Comparison of ENCODE assay signal across 13 cellular contexts in genomic region chr5:4699592-4699991, GRCh38.
DNase-seq lines count a peak whose midpoint lies in the region; ATAC-seq and TF ChIP-seq lines count a peak whose summit lies in the region.
"Had no signal": no experiment of that assay in that cellular context is flagged by ENCODE, and none has a peak within 500 bp of the region (broad histone marks: within the 10 kb centered on the region; RNA-seq: fewer than 3 reads in every experiment).

No MANE protein-coding gene starts in this region.

- in situ Hi-C loops in mammary epithelial cell (cut with MboI; ENCODE audit: low sequenced_read_pairs in 2 of 2) = no loop called here

- no peak overlapping the region for H3K27ac Mint-ChIP-seq in mesothelial cell of epicardium
- H3K27ac Mint-ChIP-seq: CD4-positive, alpha-beta T cell; H9 had no signal

- H4K91ac ChIP-seq in mesenchymal stem cell (ENCODE audit: low read length) = no peak overlapping the region

- no peak overlapping the region for H2BK5ac ChIP-seq in mesenchymal stem cell (ENCODE audit: low read depth, low read length, poor library complexity, severe bottlenecking)

- no TSS peak for BruUV-seq in mammary epithelial cell (replicated peaks; lab: Mats Ljungman, UMichigan)

- ATAC-seq in upper lobe of right lung (peak; percentile 71), left ventricle myocardium superior (no peak)

- no peaks in the 10 kb centered on the region for H3K36me3 Mint-ChIP-seq in mesothelial cell of epicardium

- H3K27me3 Mint-ChIP-seq in mesothelial cell of epicardium (ENCODE audit: low read depth) = peaks cover 53% of the 10 kb centered on the region
- H3K27me3 Mint-ChIP-seq: CD4-positive, alpha-beta T cell had no signal

- H3K9me3 Mint-ChIP-seq in mesothelial cell of epicardium = no peaks in the 10 kb centered on the region
- H3K9me3 Mint-ChIP-seq: H9 had no signal

- no peak overlapping the region for H3K18ac ChIP-seq in mesenchymal stem cell (ENCODE audit: low read depth in 1 of 2, low read length in 2 of 2)

- H3K9ac ChIP-seq in mammary epithelial cell (ENCODE audit: insufficient read depth, low read length) (no peak overlapping the region), mesenchymal stem cell (ENCODE audit: low read length) (peak overlapping the region; percentile 32)

- H3K9me2 ChIP-seq in hepatocyte (replicated peaks; ENCODE audit: insufficient read depth) = no peaks in the 10 kb centered on the region

- no peaks in the 10 kb centered on the region for H3K79me1 ChIP-seq in mesenchymal stem cell (replicated peaks; ENCODE audit: low read length, poor library complexity, severe bottlenecking)

- DNase-seq in mammary epithelial cell (no peak), breast epithelium (ENCODE audit: low spot score in 2 of 2) (no peak), hepatocyte (ENCODE audit: low spot score) (no peak), mesenchymal stem cell (no peak), upper lobe of right lung (no peak), HT-29 (ENCODE audit: low spot score) (no peak), left ventricle myocardium superior (no peak), mesothelial cell of epicardium (ENCODE audit: low spot score in 2 of 2, unreplicated experiment in 2 of 2) (no peak)
- DNase-seq: Calu3; CD4-positive, alpha-beta T cell; NK-92 treated with Interleukin-12 subunit alpha and Interleukin-12 subunit beta, amount 100 ng/mL, for 24 hours; SHP77 treated with DMSO at 0.1 percent for 48 hours had no signal

- TF ChIP-seq CTCF in mammary epithelial cell (conservative IDR thresholded peaks at IDR 0.05 in 1 of 2, IDR thresholded peaks at IDR 0.05 in 1 of 2; ENCODE audit: extremely low read depth in 1 of 2, insufficient read depth in 1 of 2, low read depth in 1 of 2, low read length in 2 of 2) = no peak
- no peak for TF ChIP-seq CTCF in breast epithelium (IDR thresholded peaks at IDR 0.05)
- no peak for TF ChIP-seq CTCF in hepatocyte (IDR thresholded peaks at IDR 0.05; ENCODE audit: poor library complexity)
- no peak for TF ChIP-seq CTCF in upper lobe of right lung (IDR thresholded peaks at IDR 0.05)
- no peak for TF ChIP-seq CTCF in mesothelial cell of epicardium (IDR thresholded peaks at IDR 0.05; ENCODE audit: unreplicated experiment)

- no peak overlapping the region for H3K27ac ChIP-seq in mammary epithelial cell (ENCODE audit: insufficient read depth, low read depth, low read length)
- peak overlapping the region in 1 of 2 donors; percentile 44 for H3K27ac ChIP-seq in breast epithelium
- no peak overlapping the region for H3K27ac ChIP-seq in hepatocyte
- no peak overlapping the region for H3K27ac ChIP-seq in mesenchymal stem cell (ENCODE audit: low read length, poor library complexity, severe bottlenecking)
- H3K27ac ChIP-seq in upper lobe of right lung = peak overlapping the region; percentile 73

- no peak overlapping the region for H2BK15ac ChIP-seq in mesenchymal stem cell (ENCODE audit: low read depth, poor library complexity, severe bottlenecking)

- CTCF ChIA-PET in mammary epithelial cell (lab: Charles Lee; ENCODE audit: low non-redundant PET) = interaction anchor here (0.7 kb wide), 1 partner anchor 163 kb away, joined by 35 read pairs; no protein-coding TSS in a partner anchor

- H3K36me3 ChIP-seq in mammary epithelial cell (ENCODE audit: insufficient read depth, low read length) (no peaks in the 10 kb centered on the region), breast epithelium (no peaks in the 10 kb centered on the region), hepatocyte (replicated peaks; ENCODE audit: insufficient read depth, low read depth) (no peaks in the 10 kb centered on the region), mesenchymal stem cell (ENCODE audit: control insufficient read depth in 1 of 2, insufficient read depth in 2 of 2, low read depth in 1 of 2, low read length in 2 of 2) (no peaks in the 10 kb centered on the region), upper lobe of right lung (no peaks in the 10 kb centered on the region)

- no peaks in the 10 kb centered on the region for H3K9me3 ChIP-seq in mammary epithelial cell (replicated peaks; ENCODE audit: insufficient read depth, low read length)
- H3K9me3 ChIP-seq in breast epithelium = no peaks in the 10 kb centered on the region
- no peaks in the 10 kb centered on the region for H3K9me3 ChIP-seq in hepatocyte (ENCODE audit: low read depth)
- H3K9me3 ChIP-seq in mesenchymal stem cell (ENCODE audit: control insufficient read depth, low read length) = no peaks in the 10 kb centered on the region
- H3K9me3 ChIP-seq in upper lobe of right lung = no peaks in the 10 kb centered on the region

- WGBS in mammary epithelial cell (ENCODE audit: low coverage, missing lambda C conversion rate) = 57% methylated on average over 6 of the region's 6 CpGs
- WGBS in hepatocyte (ENCODE audit: low lambda C conversion rate, missing lambda C conversion rate) = 76% methylated on average over 6 of the region's 6 CpGs
- WGBS in mesenchymal stem cell = 84% methylated on average over 6 of the region's 6 CpGs

- H2AK5ac ChIP-seq in mesenchymal stem cell (ENCODE audit: low read length, severe bottlenecking) = no peak overlapping the region

- peak overlapping the region; percentile 37 for H3K4me2 ChIP-seq in mammary epithelial cell (ENCODE audit: insufficient read depth, low read depth, low read length)
- peak overlapping the region; percentile 53 for H3K4me2 ChIP-seq in hepatocyte
- H3K4me2 ChIP-seq in mesenchymal stem cell (ENCODE audit: low read length, poor library complexity, severe bottlenecking) = no peak overlapping the region

- H3K4me3 Mint-ChIP-seq in mesothelial cell of epicardium = no peak overlapping the region
- H3K4me3 Mint-ChIP-seq: CD4-positive, alpha-beta T cell; H9 had no signal

- intact Hi-C loops in mammary epithelial cell (cut with micrococcal nuclease) = no loop called here
- intact Hi-C loops in breast epithelium (cut with DNase I; ENCODE audit: low total_unique reads) = no loop called here
- intact Hi-C loops in upper lobe of right lung (cut with DNase I) = no loop called here
- intact Hi-C loops in left ventricle myocardium superior (cut with micrococcal nuclease) = no loop called here

- H3K4me1 Mint-ChIP-seq in mesothelial cell of epicardium = peaks cover 28% of the 10 kb centered on the region
- H3K4me1 Mint-ChIP-seq: H9 had no signal

- H2BK12ac ChIP-seq in mesenchymal stem cell (ENCODE audit: low read length in 2 of 2) = no peak overlapping the region

- no peaks in the 10 kb centered on the region for H3K27me3 ChIP-seq in mammary epithelial cell (ENCODE audit: insufficient read depth, low read length)
- no peaks in the 10 kb centered on the region for H3K27me3 ChIP-seq in breast epithelium
- peaks cover 4% of the 10 kb centered on the region for H3K27me3 ChIP-seq in hepatocyte
- no peaks in the 10 kb centered on the region for H3K27me3 ChIP-seq in mesenchymal stem cell (ENCODE audit: control insufficient read depth in 1 of 2, insufficient read depth in 1 of 2, low read length in 2 of 2)
- no peaks in the 10 kb centered on the region for H3K27me3 ChIP-seq in upper lobe of right lung

- dilution Hi-C loops in mammary epithelial cell (cut with HindIII; ENCODE audit: low sequenced_read_pairs) = no loop called here

- H3K14ac ChIP-seq in mesenchymal stem cell (ENCODE audit: low read length in 2 of 2) = no peak overlapping the region

- H3K4me1 ChIP-seq in mammary epithelial cell (ENCODE audit: insufficient read depth, low read length) (no peaks in the 10 kb centered on the region), breast epithelium (no peaks in the 10 kb centered on the region), hepatocyte (ENCODE audit: insufficient read depth) (peaks cover 3% of the 10 kb centered on the region), mesenchymal stem cell (ENCODE audit: control insufficient read depth, insufficient read depth, low read depth, low read length) (no peaks in the 10 kb centered on the region), upper lobe of right lung (no peaks in the 10 kb centered on the region)

- H2AFZ ChIP-seq in mammary epithelial cell (ENCODE audit: low read depth, low read length) = peak overlapping the region; percentile 35
- no peak overlapping the region for H2AFZ ChIP-seq in hepatocyte
- no peak overlapping the region for H2AFZ ChIP-seq in mesenchymal stem cell (ENCODE audit: low read depth, low read length)

- no peak overlapping the region for H3K4me3 ChIP-seq in mammary epithelial cell (replicated peaks in 1 of 3; ENCODE audit: insufficient read depth in 1 of 3, low read depth in 2 of 3, low read length in 3 of 3)
- peak overlapping the region in 1 of 3 donors; percentile 32 for H3K4me3 ChIP-seq in breast epithelium
- no peak overlapping the region for H3K4me3 ChIP-seq in hepatocyte
- no peak overlapping the region for H3K4me3 ChIP-seq in mesenchymal stem cell (ENCODE audit: insufficient read depth in 1 of 2, low read depth in 1 of 2, low read length in 2 of 2)
- H3K4me3 ChIP-seq in upper lobe of right lung = no peak overlapping the region

- no peak overlapping the region for H3K23ac ChIP-seq in mesenchymal stem cell (ENCODE audit: low read length in 2 of 2)

- no peak overlapping the region for H2BK120ac ChIP-seq in mesenchymal stem cell (ENCODE audit: low read depth, low read length)

- H3K4ac ChIP-seq in mesenchymal stem cell (ENCODE audit: low read depth in 1 of 2, low read length in 2 of 2) = no peak overlapping the region

- TF ChIP-seq POLR2A in breast epithelium (IDR thresholded peaks at IDR 0.05) = no peak

- H3K79me2 ChIP-seq in mammary epithelial cell (ENCODE audit: insufficient read depth, low read length) = no peaks in the 10 kb centered on the region
- no peaks in the 10 kb centered on the region for H3K79me2 ChIP-seq in hepatocyte

- no peak overlapping the region for H4K8ac ChIP-seq in mesenchymal stem cell (ENCODE audit: low read length)

- H4K20me1 ChIP-seq in mammary epithelial cell (ENCODE audit: insufficient read depth, low read length) (no peaks in the 10 kb centered on the region), hepatocyte (ENCODE audit: insufficient read depth, poor library complexity, severe bottlenecking) (no peaks in the 10 kb centered on the region)
